Comparison of ENCODE assay signal across 9 cellular contexts in the genomic region with DNA sequence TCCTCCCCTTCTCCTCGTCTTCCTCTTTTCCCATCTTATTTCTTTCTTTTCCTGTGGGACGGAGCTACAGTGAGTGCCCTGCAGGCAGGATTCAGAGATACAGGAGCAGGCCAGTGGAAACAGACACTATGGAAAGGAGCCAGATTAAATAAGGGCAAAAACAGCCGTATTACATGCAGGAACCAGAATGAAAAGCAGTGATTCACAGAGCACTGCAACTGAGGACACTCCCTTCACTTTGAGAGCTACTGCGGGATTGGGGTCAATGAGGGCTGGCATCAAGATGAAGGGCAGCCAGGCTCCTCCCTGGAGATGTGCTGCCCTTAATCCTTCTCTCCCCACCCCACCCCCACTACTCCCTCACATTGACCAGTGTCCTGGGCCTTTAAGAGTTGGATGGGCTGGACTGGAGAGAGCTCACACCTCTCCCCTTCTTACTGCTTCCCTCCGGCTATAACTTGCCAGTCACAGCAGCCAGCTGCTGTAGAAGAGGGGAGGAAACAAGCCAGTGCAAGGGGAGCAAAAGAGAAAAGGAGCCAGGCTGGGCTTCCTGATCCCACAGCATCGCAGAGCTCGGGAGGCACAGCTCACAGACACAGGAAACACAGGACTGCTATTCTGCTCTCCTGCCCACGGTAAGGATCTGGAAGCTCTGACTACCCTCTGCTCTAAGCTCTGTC. TPM values are rescaled to one million over a fixed set of nuclear protein-coding genes. Genes with fewer than 3 reads are reported as not detected.
DNase-seq lines count a peak whose midpoint lies in the region; ATAC-seq, FAIRE-seq and TF ChIP-seq lines count a peak whose summit lies in the region.
"Had no signal": no experiment of that assay in that cellular context is flagged by ENCODE, and none has a peak within 500 bp of the region (broad histone marks: within the 10 kb centered on the region; RNA-seq: fewer than 3 reads in every experiment).

PLCD4 (plus strand) TSS at position 464 of the 680 bp plus-strand sequence. CDS start 7,841 bp downstream, outside the sequence.

- DNase-seq in H54 (ENCODE audit: insufficient read length, low spot score): peak; percentile 43
- DNase-seq in adrenal gland: peak; percentile 27 to 78 (median 48)
- no peak for DNase-seq in left ventricle myocardium superior
- peak; percentile 83 for DNase-seq in skeletal muscle cell (ENCODE audit: low read depth)
- no peak for DNase-seq in CD4-positive, alpha-beta T cell
- no peak for DNase-seq in natural killer cell
- DNase-seq in activated gamma-delta T cell treated with Interleukin-2 at 50 U/mL for 16 hours: no peak
- DNase-seq: RPMI8226 had no signal

- no peak within 1 kb of the TSS for H3K4me3 Mint-ChIP-seq in CD4-positive, alpha-beta T cell
- no peak within 1 kb of the TSS for H3K4me3 Mint-ChIP-seq in natural killer cell

- H3K4me3 ChIP-seq in adrenal gland (peak within 1 kb of the TSS in 1 of 4 donors; percentile 7), skeletal muscle cell (ENCODE audit: low read depth, low read length) (peak within 1 kb of the TSS; percentile 41)

- H3K27me3 Mint-ChIP-seq in CD4-positive, alpha-beta T cell: peaks cover 24% of the 10 kb centered on the region
- peaks cover 12 to 26% of the 10 kb centered on the region in 2 donors for H3K27me3 Mint-ChIP-seq in natural killer cell (ENCODE audit: low read depth in 2 of 2)

- CTCF ChIA-PET in CD4-positive, alpha-beta T cell (lab: Charles Lee): interaction anchor here (0.6 kb wide), 1 partner anchor 553 kb away, joined by 3 read pairs; no protein-coding TSS in a partner anchor

- POLR2A ChIA-PET in CD4-positive, alpha-beta T cell (lab: Charles Lee): interaction anchor here (0.7 kb wide), 1 partner anchor 145 kb away, joined by 3 read pairs; no protein-coding TSS in a partner anchor

- TF ChIP-seq CTCF in adrenal gland (IDR thresholded peaks at IDR 0.05) (peak in 4 of 6 experiments; percentile 26 to 46 (median 34)), natural killer cell (IDR thresholded peaks at IDR 0.05) (no peak)
- no peak for TF ChIP-seq CTCF in CD4-positive, alpha-beta T cell (IDR thresholded peaks at IDR 0.05)

- H3K4me1 ChIP-seq in adrenal gland (replicated peaks in 1 of 2): peaks cover 0 to 7% of the 10 kb centered on the region in 2 donors

- WGBS in adrenal gland, 4 donors: 14 to 21% (median 18%) methylated on average over 6 to 8 of the region's 8 CpGs

- no peaks in the 10 kb centered on the region for H3K36me3 ChIP-seq in adrenal gland (replicated peaks in 1 of 2)

- no peaks in the 10 kb centered on the region for H3K36me3 Mint-ChIP-seq in CD4-positive, alpha-beta T cell (ENCODE audit: low read depth)
- no peaks in the 10 kb centered on the region for H3K36me3 Mint-ChIP-seq in natural killer cell

- no peaks in the 10 kb centered on the region for H3K9me3 Mint-ChIP-seq in CD4-positive, alpha-beta T cell
- H3K9me3 Mint-ChIP-seq in natural killer cell: no peaks in the 10 kb centered on the region

- no peaks in the 10 kb centered on the region for H3K27me3 ChIP-seq in adrenal gland
- H3K27me3 ChIP-seq in CD4-positive, alpha-beta T cell (ENCODE audit: control insufficient read depth, insufficient read depth, low read length): no peaks in the 10 kb centered on the region

- intact Hi-C loops in adrenal gland (cut with DNase I) (no loop called here), left ventricle myocardium superior (cut with micrococcal nuclease) (no loop called here), natural killer cell (cut with micrococcal nuclease) (no loop called here)
- intact Hi-C loops in CD4-positive, alpha-beta T cell (cut with DNase I, micrococcal nuclease): no loop called here

- TF ChIP-seq POLR2A in H54 (IDR thresholded peaks at IDR 0.05; ENCODE audit: low read depth, low read length): no peak
- TF ChIP-seq POLR2A in adrenal gland (IDR thresholded peaks at IDR 0.05): peak in 1 of 2 donors; percentile 15

- peak; percentile 70 for FAIRE-seq in H54 (lab: Jason Lieb, UNC)

- peak; percentile 79 for ATAC-seq in left ventricle myocardium superior
- no peak for ATAC-seq in CD4-positive, alpha-beta T cell (ENCODE audit: poor library complexity)
- no peak for ATAC-seq in natural killer cell
- no peak for ATAC-seq in GM19397 (IDR thresholded peaks at IDR 0.05; ENCODE audit: unreplicated experiment)

- peak within 1 kb of the TSS in 2 of 5 donors; percentile 36 to 55 for H3K27ac ChIP-seq in adrenal gland
- H3K27ac ChIP-seq in CD4-positive, alpha-beta T cell (ENCODE audit: low read depth, low read length): no peak within 1 kb of the TSS

- H3K27ac Mint-ChIP-seq in CD4-positive, alpha-beta T cell: no peak within 1 kb of the TSS
- no peak within 1 kb of the TSS for H3K27ac Mint-ChIP-seq in natural killer cell

- no peaks in the 10 kb centered on the region for H3K4me1 Mint-ChIP-seq in CD4-positive, alpha-beta T cell (ENCODE audit: low read depth)
- no peaks in the 10 kb centered on the region for H3K4me1 Mint-ChIP-seq in natural killer cell

- no peaks in the 10 kb centered on the region for H3K9me3 ChIP-seq in adrenal gland (replicated peaks in 1 of 3)
- no peaks in the 10 kb centered on the region for H3K9me3 ChIP-seq in CD4-positive, alpha-beta T cell (ENCODE audit: control insufficient read depth, low read length)

RNA-seq across cellular contexts. Expression of gene PLCD4, which starts in this region (rescaled TPM):
- 1 to 10 TPM in 5 of 8 donors, under 1 TPM in 3; 0.72 to 5.8 (median 1.3) TPM for total RNA-seq in adrenal gland
- 10 to 100 TPM in 1 of 3 donors, 1 to 10 TPM in 2; 4.5 to 23.2 (median 5.5) TPM for polyA plus RNA-seq in adrenal gland
- total RNA-seq in left ventricle myocardium superior: 0.55 TPM
- total RNA-seq in CD4-positive, alpha-beta T cell: under 1 TPM; 0.25 to 0.77 TPM
- total RNA-seq in natural killer cell: under 1 TPM; 0.43 to 0.83 (median 0.54) TPM

Comparison
In these comparisons a context has a peak if more than half of its experiments do, and no peak if none do; other contexts are left out.
1. Peak in ATAC-seq in left ventricle myocardium superior; RNA of the gene not detected or under 1 TPM.
2. DNase-seq: peak in H54 (single experiment), adrenal gland (7 of 7) and skeletal muscle cell (single experiment); none in left ventricle myocardium superior (single experiment), CD4-positive, alpha-beta T cell (0 of 10), natural killer cell (single experiment) and activated gamma-delta T cell treated with Interleukin-2 at 50 U/mL for 16 hours (single experiment).
3. CTCF ChIP-seq: peak in adrenal gland (4 of 6); none in CD4-positive, alpha-beta T cell (single experiment) and natural killer cell (single experiment).